Comparison of ENCODE assay signal across 11 cellular contexts in the genomic region with DNA sequence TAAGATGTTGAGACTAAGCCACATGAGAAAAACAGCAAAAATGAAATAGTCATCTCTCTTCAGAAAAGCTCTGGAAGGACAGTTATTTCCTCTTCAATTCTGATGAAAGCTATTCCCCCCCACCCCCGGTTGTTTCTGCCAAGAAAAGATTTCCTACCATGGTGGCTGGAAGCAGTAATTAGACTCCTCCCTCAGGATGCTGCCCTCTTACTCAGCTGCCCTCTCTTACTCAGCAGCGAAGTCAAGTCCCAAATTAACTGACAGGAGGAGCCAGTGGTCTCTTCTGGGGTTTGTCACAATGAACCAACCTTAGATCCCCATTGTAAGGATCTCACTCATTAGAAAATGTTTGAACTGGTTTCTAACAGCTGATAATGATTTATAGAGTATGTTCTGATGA. TPM values are rescaled to one million over a fixed set of nuclear protein-coding genes. Genes with fewer than 3 reads are reported as not detected.
A peak's percentile ranks its signal among the peaks of the same experiment; 100 is the strongest.
DNase-seq lines count a peak whose midpoint lies in the region; ATAC-seq and TF ChIP-seq lines count a peak whose summit lies in the region.
"Had no signal": no experiment of that assay in that cellular context is flagged by ENCODE, and none has a peak within 500 bp of the region (broad histone marks: within the 10 kb centered on the region; RNA-seq: fewer than 3 reads in every experiment).

No MANE protein-coding gene starts in this region.

- no peak overlapping the region for H3K4me3 Mint-ChIP-seq in endothelial cell (ENCODE audit: unreplicated experiment)
- H3K4me3 Mint-ChIP-seq: CD8-positive, alpha-beta memory T cell had no signal

- H3K36me3 ChIP-seq in cardiac muscle cell = peaks cover 19% of the 10 kb centered on the region

- H3K27me3 Mint-ChIP-seq in endothelial cell (ENCODE audit: unreplicated experiment) = no peaks in the 10 kb centered on the region
- H3K27me3 Mint-ChIP-seq: CD8-positive, alpha-beta memory T cell had no signal

- H3K36me3 Mint-ChIP-seq in endothelial cell (ENCODE audit: low read depth, unreplicated experiment) = no peaks in the 10 kb centered on the region

- H3K9me3 Mint-ChIP-seq in endothelial cell (ENCODE audit: unreplicated experiment) = no peaks in the 10 kb centered on the region
- H3K9me3 Mint-ChIP-seq: CD8-positive, alpha-beta memory T cell had no signal

- peak overlapping the region; percentile 69 for H3K27ac ChIP-seq in cardiac muscle cell

- no peak overlapping the region for H3K4me3 ChIP-seq in cardiac muscle cell

- no peak for ATAC-seq in left cardiac atrium
- ATAC-seq in GM21576 (IDR thresholded peaks at IDR 0.05; ENCODE audit: unreplicated experiment) = no peak
- ATAC-seq: activated CD4-positive, CD25-positive, alpha-beta regulatory T cell treated with anti-CD3 and anti-CD28 coated beads, Interleukin-2, amount 50 U/mL, for 24 hours had no signal

- TF ChIP-seq CTCF in cardiac muscle cell (IDR thresholded peaks at IDR 0.05; ENCODE audit: low read depth, low read length) (no peak), endothelial cell (IDR thresholded peaks at IDR 0.05; ENCODE audit: unreplicated experiment) (no peak)

- no peaks in the 10 kb centered on the region for H3K27me3 ChIP-seq in cardiac muscle cell

- intact Hi-C loops in left cardiac atrium (cut with DNase I) = no loop called here

- DNase-seq in cardiac muscle cell (ENCODE audit: low read depth in 1 of 2, low spot score in 1 of 2) (peak in 1 of 2 donors; percentile 72), left cardiac atrium (no peak), NCI-H2227 treated with DMSO at 0.1 percent for 48 hours (lab: John Stamatoyannopoulos, UW) (peak; percentile 67), endothelial cell (ENCODE audit: low spot score) (peak; percentile 4), middle frontal gyrus (ENCODE audit: extremely low spot score, low spot score) (no peak), activated gamma-delta T cell (lab: John Stamatoyannopoulos, UW) (no peak)
- DNase-seq in stimulated activated CD8-positive, alpha-beta memory T cell treated with anti-CD3 and anti-CD28 coated beads, Interleukin-4, amount 100 ng/mL, for 48 hours = peak; percentile 23
- DNase-seq: CD8-positive, alpha-beta memory T cell; NCI-H1048 had no signal

- H3K4me1 Mint-ChIP-seq in endothelial cell (ENCODE audit: unreplicated experiment) = peaks cover 8% of the 10 kb centered on the region
- H3K4me1 Mint-ChIP-seq: CD8-positive, alpha-beta memory T cell had no signal

- no peaks in the 10 kb centered on the region for H3K9me3 ChIP-seq in cardiac muscle cell (ENCODE audit: low read depth)

- H3K4me1 ChIP-seq in cardiac muscle cell (ENCODE audit: low read depth) = no peaks in the 10 kb centered on the region

- H3K27ac Mint-ChIP-seq in endothelial cell (ENCODE audit: unreplicated experiment) = no peak overlapping the region

RNA-seq across cellular contexts. Expression of a gene that starts 38.0 kb away (rescaled TPM):
- total RNA-seq in cardiac muscle cell (3.4 and 6.1 TPM in 2 replicates), left cardiac atrium (1 to 10 TPM; 6.4 to 7.1 TPM), endothelial cell (ENCODE audit: unreplicated experiment) (18.8 TPM)
- polyA plus RNA-seq in cardiac muscle cell = 8.7 and 16.4 TPM in 2 replicates
- total RNA-seq: CD8-positive, alpha-beta memory T cell had no signal

RNA-seq across cellular contexts. Expression of a gene that starts 44.4 kb away (rescaled TPM):
- 45.0 and 46.6 TPM in 2 replicates for total RNA-seq in cardiac muscle cell
- polyA plus RNA-seq in cardiac muscle cell = 48.0 and 69.7 TPM in 2 replicates
- total RNA-seq in left cardiac atrium = 1 to 10 TPM; 9.3 TPM
- 17.7 TPM for total RNA-seq in endothelial cell (ENCODE audit: unreplicated experiment)

RNA-seq across cellular contexts. Expression of a gene that starts 44.5 kb away (rescaled TPM):
- total RNA-seq in cardiac muscle cell = 22.4 and 25.2 TPM in 2 replicates
- polyA plus RNA-seq in cardiac muscle cell = 27.9 and 35.1 TPM in 2 replicates
- 1 to 10 TPM; 8.9 to 9.1 TPM for total RNA-seq in left cardiac atrium
- 12.4 TPM for total RNA-seq in endothelial cell (ENCODE audit: unreplicated experiment)

Comparison
In these comparisons a context has a peak if more than half of its experiments do, and no peak if none do; other contexts are left out.
1. DNase-seq: peak in NCI-H2227 treated with DMSO at 0.1 percent for 48 hours (single experiment), endothelial cell (single experiment) and stimulated activated CD8-positive, alpha-beta memory T cell treated with anti-CD3 and anti-CD28 coated beads, Interleukin-4, amount 100 ng/mL, for 48 hours (single experiment); none in left cardiac atrium (single experiment), middle frontal gyrus (single experiment) and activated gamma-delta T cell (single experiment).